Comparison of ENCODE assay signal across 18 cellular contexts in genomic region chr12:50647479-50647878, GRCh38.
DNase-seq lines count a peak whose midpoint lies in the region; ATAC-seq, FAIRE-seq and TF ChIP-seq lines count a peak whose summit lies in the region.
"Had no signal": no experiment of that assay in that cellular context is flagged by ENCODE, and none has a peak within 500 bp of the region (broad histone marks: within the 10 kb centered on the region; RNA-seq: fewer than 3 reads in every experiment).

No MANE protein-coding gene starts in this region.

- peaks cover 0 to 18% (median 0%) of the 10 kb centered on the region in 6 donors for H3K4me1 ChIP-seq in spleen
- H3K4me1 ChIP-seq: heart left ventricle had no signal

- CTCF ChIA-PET in activated CD8-positive, alpha-beta T cell treated with anti-CD3 and anti-CD28 coated beads for 36 hours (lab: Charles Lee) = interaction anchor here (0.9 to 1.1 kb wide), 2 partner anchors 9 to 142 kb away, joined by 3 read pairs; no protein-coding TSS in a partner anchor
- CTCF ChIA-PET in activated CD8-positive, alpha-beta T cell treated with anti-CD3 and anti-CD28 coated beads, Interleukin-2, amount 10 ng/mL, durations not matched to agents 7 days and 5 days (lab: Charles Lee) = no interaction called here
- CTCF ChIA-PET in WTC11 (lab: Charles Lee) = interaction anchor here (0.6 kb wide), 1 partner anchor 178 kb away, joined by 4 read pairs; no protein-coding TSS in a partner anchor

- no peak for FAIRE-seq in urothelium cell line (lab: Jason Lieb, UNC)
- FAIRE-seq: A549, G401.6 had no signal

- intact Hi-C loops in activated CD8-positive, alpha-beta T cell treated with anti-CD3 and anti-CD28 coated beads for 36 hours (cut with micrococcal nuclease) = no loop called here
- intact Hi-C loops in spleen (cut with DNase I; ENCODE audit: low total_unique reads) = no loop called here

- peaks cover 9% of the 10 kb centered on the region for H3K4me1 Mint-ChIP-seq in activated CD8-positive, alpha-beta T cell treated with anti-CD3 and anti-CD28 coated beads for 36 hours (ENCODE audit: low read depth)
- peaks cover 8% of the 10 kb centered on the region for H3K4me1 Mint-ChIP-seq in activated CD8-positive, alpha-beta T cell treated with anti-CD3 and anti-CD28 coated beads, Interleukin-2, amount 10 ng/mL, durations not matched to agents 7 days and 5 days (ENCODE audit: low read depth)
- peaks cover 9% of the 10 kb centered on the region; the same call in 1 of the 2 replicates for H3K4me1 Mint-ChIP-seq in WTC11

- no peak overlapping the region for H3K27ac ChIP-seq in spleen
- H3K27ac ChIP-seq: A549, heart left ventricle had no signal

- no peak for TF ChIP-seq POLR2A in spleen (IDR thresholded peaks at IDR 0.05)

- DNase-seq in activated CD8-positive, alpha-beta T cell treated with anti-CD3 and anti-CD28 coated beads for 36 hours = no peak
- no peak for DNase-seq in activated CD8-positive, alpha-beta T cell treated with anti-CD3 and anti-CD28 coated beads, Interleukin-2, amount 10 ng/mL, durations not matched to agents 7 days and 5 days
- DNase-seq in WTC11 (ENCODE audit: low spot score) = no peak
- peak; percentile 31 for DNase-seq in iPS-NIHi7 (ENCODE audit: extremely low spot score)
- DNase-seq in urothelium cell line (ENCODE audit: low spot score) = peak; percentile 57
- DNase-seq in spleen = no peak
- no peak for DNase-seq in HuH-7.5 (ENCODE audit: low spot score)
- DNase-seq: activated T-cell treated with anti-CD3 and anti-CD28 coated beads for 4 hours; CD8-positive, alpha-beta memory T cell; heart left ventricle; Karpas-422; left colon; NCI-H146 had no signal

- no peak for TF ChIP-seq CTCF in activated CD8-positive, alpha-beta T cell treated with anti-CD3 and anti-CD28 coated beads for 36 hours (IDR thresholded peaks at IDR 0.05)
- no peak for TF ChIP-seq CTCF in WTC11 (IDR thresholded peaks at IDR 0.05)
- no peak for TF ChIP-seq CTCF in spleen (IDR thresholded peaks at IDR 0.05 in 8 of 11, conservative IDR thresholded peaks at IDR 0.05 in 3 of 11)

- peak overlapping the region; percentile 49 for H3K27ac Mint-ChIP-seq in activated CD8-positive, alpha-beta T cell treated with anti-CD3 and anti-CD28 coated beads for 36 hours
- no peak overlapping the region for H3K27ac Mint-ChIP-seq in activated CD8-positive, alpha-beta T cell treated with anti-CD3 and anti-CD28 coated beads, Interleukin-2, amount 10 ng/mL, durations not matched to agents 7 days and 5 days
- H3K27ac Mint-ChIP-seq in WTC11 = peak overlapping the region; percentile 50; the same call in 1 of the 2 replicates
- H3K27ac Mint-ChIP-seq: activated naive CD4-positive, alpha-beta T cell treated with anti-CD3 and anti-CD28 coated beads, Interleukin-2, amount 50 U/mL, for 72 hours; T-helper 1 cell treated with Interleukin-12 subunit alpha and Interleukin-12 subunit beta and Interleukin-4 antibody, amounts not matched to agents 30 μg/mL and 1 μg/mL, for 36 hours had no signal

- H3K27me3 ChIP-seq in spleen (replicated peaks in 1 of 7) = no peaks in the 10 kb centered on the region
- H3K27me3 ChIP-seq: heart left ventricle had no signal

- H3K27me3 Mint-ChIP-seq in activated CD8-positive, alpha-beta T cell treated with anti-CD3 and anti-CD28 coated beads for 36 hours = no peaks in the 10 kb centered on the region
- no peaks in the 10 kb centered on the region for H3K27me3 Mint-ChIP-seq in activated CD8-positive, alpha-beta T cell treated with anti-CD3 and anti-CD28 coated beads, Interleukin-2, amount 10 ng/mL, durations not matched to agents 7 days and 5 days (ENCODE audit: low read depth)
- no peaks in the 10 kb centered on the region for H3K27me3 Mint-ChIP-seq in WTC11 (ENCODE audit: low read depth)
- H3K27me3 Mint-ChIP-seq: CD8-positive, alpha-beta memory T cell had no signal

- H3K4me3 ChIP-seq in spleen = no peak overlapping the region
- H3K4me3 ChIP-seq: A549, heart left ventricle had no signal

- no peak overlapping the region for H3K4me3 Mint-ChIP-seq in activated CD8-positive, alpha-beta T cell treated with anti-CD3 and anti-CD28 coated beads for 36 hours
- H3K4me3 Mint-ChIP-seq in activated CD8-positive, alpha-beta T cell treated with anti-CD3 and anti-CD28 coated beads, Interleukin-2, amount 10 ng/mL, durations not matched to agents 7 days and 5 days = no peak overlapping the region
- H3K4me3 Mint-ChIP-seq in WTC11 = no peak overlapping the region
- H3K4me3 Mint-ChIP-seq: CD8-positive, alpha-beta memory T cell; T-helper 1 cell treated with Interleukin-12 subunit alpha and Interleukin-12 subunit beta and Interleukin-4 antibody, amounts not matched to agents 30 μg/mL and 1 μg/mL, for 36 hours had no signal

- 95 to 100% (median 95%) methylated on average over 2 of the region's 2 CpGs for WGBS in spleen, 5 donors

- no peaks in the 10 kb centered on the region for H3K9me3 Mint-ChIP-seq in activated CD8-positive, alpha-beta T cell treated with anti-CD3 and anti-CD28 coated beads for 36 hours
- no peaks in the 10 kb centered on the region for H3K9me3 Mint-ChIP-seq in activated CD8-positive, alpha-beta T cell treated with anti-CD3 and anti-CD28 coated beads, Interleukin-2, amount 10 ng/mL, durations not matched to agents 7 days and 5 days (ENCODE audit: insufficient read depth)
- peaks cover 3% of the 10 kb centered on the region; the same call in 1 of the 2 replicates for H3K9me3 Mint-ChIP-seq in WTC11
- H3K9me3 Mint-ChIP-seq: activated naive CD4-positive, alpha-beta T cell treated with anti-CD3 and anti-CD28 coated beads, Interleukin-2, amount 50 U/mL, for 72 hours; CD8-positive, alpha-beta memory T cell; T-helper 1 cell treated with Interleukin-12 subunit alpha and Interleukin-12 subunit beta and Interleukin-4 antibody, amounts not matched to agents 30 μg/mL and 1 μg/mL, for 36 hours had no signal

- H3K9me3 ChIP-seq in spleen = no peaks in the 10 kb centered on the region
- H3K9me3 ChIP-seq: A549, heart left ventricle had no signal

- H3K36me3 Mint-ChIP-seq in activated CD8-positive, alpha-beta T cell treated with anti-CD3 and anti-CD28 coated beads for 36 hours (ENCODE audit: low read depth) = no peaks in the 10 kb centered on the region
- peaks cover 5% of the 10 kb centered on the region for H3K36me3 Mint-ChIP-seq in activated CD8-positive, alpha-beta T cell treated with anti-CD3 and anti-CD28 coated beads, Interleukin-2, amount 10 ng/mL, durations not matched to agents 7 days and 5 days (ENCODE audit: low read depth)
- 0 out of 2 replicates have a peak, but pooled peaks cover 4% of the 10 kb centered on the region for H3K36me3 Mint-ChIP-seq in WTC11
- H3K36me3 Mint-ChIP-seq: activated naive CD4-positive, alpha-beta T cell treated with anti-CD3 and anti-CD28 coated beads, Interleukin-2, amount 50 U/mL, for 72 hours had no signal

- POLR2A ChIA-PET in activated CD8-positive, alpha-beta T cell treated with anti-CD3 and anti-CD28 coated beads for 36 hours (lab: Charles Lee) = no interaction called here
- POLR2A ChIA-PET in activated CD8-positive, alpha-beta T cell treated with anti-CD3 and anti-CD28 coated beads, Interleukin-2, amount 10 ng/mL, durations not matched to agents 7 days and 5 days (lab: Charles Lee) = no interaction called here
- POLR2A ChIA-PET in WTC11 (lab: Charles Lee) = interaction anchor here (1.1 kb wide), 1 partner anchor 116 kb away, joined by 3 read pairs; the partner anchor contains the start of gene ATF1

- H3K36me3 ChIP-seq in spleen = peaks cover 0 to 32% (median 5%) of the 10 kb centered on the region in 6 donors

- no peak for ATAC-seq in activated CD8-positive, alpha-beta T cell treated with anti-CD3 and anti-CD28 coated beads for 36 hours
- no peak for ATAC-seq in activated CD8-positive, alpha-beta T cell treated with anti-CD3 and anti-CD28 coated beads, Interleukin-2, amount 10 ng/mL, durations not matched to agents 7 days and 5 days
- ATAC-seq in WTC11 (no peak), GM18861 (IDR thresholded peaks at IDR 0.05; ENCODE audit: unreplicated experiment) (no peak)
- ATAC-seq: A549, heart left ventricle, left colon had no signal

TF ChIP-seq in WTC11, 78 proteins besides CTCF, POLR2A, EP300 and RAD21:
- no peak for TF ChIP-seq NFE2L1 (CRISPR knock-in tag; IDR thresholded peaks at IDR 0.05)
- TF ChIP-seq ZNF263 (CRISPR knock-in tag; IDR thresholded peaks at IDR 0.05; ENCODE audit: low read depth) = no peak
- no peak for TF ChIP-seq ZNF317 (CRISPR knock-in tag; IDR thresholded peaks at IDR 0.05; ENCODE audit: borderline replicate concordance, low read depth)

Comparison
In these comparisons a context has a peak if more than half of its experiments do, and no peak if none do; other contexts are left out.
1. DNase-seq: peak in iPS-NIHi7 (single experiment) and urothelium cell line (single experiment); none in activated CD8-positive, alpha-beta T cell treated with anti-CD3 and anti-CD28 coated beads for 36 hours (single experiment), activated CD8-positive, alpha-beta T cell treated with anti-CD3 and anti-CD28 coated beads, Interleukin-2, amount 10 ng/mL, durations not matched to agents 7 days and 5 days (single experiment), WTC11 (single experiment), spleen (single experiment) and HuH-7.5 (single experiment).